8 cellular contexts compared by ENCODE assay signal in the genomic region with DNA sequence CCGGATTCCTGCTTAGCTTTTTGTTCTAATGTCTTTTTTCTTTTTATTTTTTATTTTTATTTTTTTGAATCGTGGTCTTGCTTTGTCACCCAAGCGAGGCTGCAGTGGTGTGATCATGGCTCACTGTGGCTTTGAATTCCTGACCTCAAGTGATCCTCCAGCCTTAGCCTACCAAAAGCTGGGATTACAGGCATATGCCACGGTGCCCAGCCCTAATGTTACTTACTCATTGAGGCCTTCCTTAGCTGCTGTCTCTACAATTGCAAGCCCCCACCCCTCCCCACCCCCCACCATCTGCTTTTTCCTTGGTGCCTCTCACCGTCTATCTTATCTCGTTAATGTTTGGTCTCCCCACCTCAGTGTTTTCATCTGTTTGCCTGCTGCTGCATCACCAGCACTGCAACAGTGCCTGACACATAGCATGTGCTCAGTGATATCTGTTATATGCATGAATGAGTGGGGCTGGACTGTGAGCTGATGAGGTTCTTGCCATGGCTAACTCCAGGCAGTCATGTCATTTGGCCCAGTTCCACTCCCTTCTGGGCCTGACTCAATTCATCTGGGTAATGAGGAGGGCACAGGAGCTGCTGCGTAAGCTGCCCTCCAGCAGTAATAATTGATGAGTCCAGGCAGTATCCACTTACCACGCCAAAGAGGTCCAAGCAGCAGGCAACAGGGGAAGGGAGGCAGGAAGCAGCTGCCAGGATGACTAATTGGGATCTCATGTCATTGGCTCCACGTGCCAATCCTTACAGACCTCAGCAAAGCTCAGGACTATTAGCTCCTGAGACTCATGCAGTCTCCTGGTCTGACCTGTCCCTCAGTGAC. TPM values are rescaled to one million over a fixed set of nuclear protein-coding genes. Genes with fewer than 3 reads are reported as not detected.
A peak's percentile ranks its signal among the peaks of the same experiment; 100 is the strongest.
DNase-seq lines count a peak whose midpoint lies in the region; ATAC-seq and TF ChIP-seq lines count a peak whose summit lies in the region.

No MANE protein-coding gene starts in this region.

- no peak overlapping the region for H3K4me3 ChIP-seq in ascending aorta

- H3K36me3 Mint-ChIP-seq in naive thymus-derived CD8-positive, alpha-beta T cell, result no peaks in the 10 kb centered on the region
- H3K36me3 Mint-ChIP-seq in stimulated activated memory B cell treated with anti-CD40 and anti-IgM and Interleukin-4, amounts not matched to agents 10 μg/mL and 1 μg/mL and 100 μg/mL, for 72 hours, result no peaks in the 10 kb centered on the region

- intact Hi-C loops in ascending aorta (cut with DNase I), result loop anchor here (2.0 kb wide), 1 partner anchor 30 kb away; no protein-coding TSS in a partner anchor

- no peaks in the 10 kb centered on the region for H3K27me3 Mint-ChIP-seq in naive thymus-derived CD8-positive, alpha-beta T cell
- H3K27me3 Mint-ChIP-seq in stimulated activated memory B cell treated with anti-CD40 and anti-IgM and Interleukin-4, amounts not matched to agents 10 μg/mL and 1 μg/mL and 100 μg/mL, for 72 hours, result no peaks in the 10 kb centered on the region

- H3K27ac ChIP-seq in ascending aorta, result peak overlapping the region; percentile 26 to 39

- no peaks in the 10 kb centered on the region for H3K9me3 Mint-ChIP-seq in naive thymus-derived CD8-positive, alpha-beta T cell
- no peaks in the 10 kb centered on the region for H3K9me3 Mint-ChIP-seq in stimulated activated memory B cell treated with anti-CD40 and anti-IgM and Interleukin-4, amounts not matched to agents 10 μg/mL and 1 μg/mL and 100 μg/mL, for 72 hours

- H3K4me3 Mint-ChIP-seq in naive thymus-derived CD8-positive, alpha-beta T cell, result no peak overlapping the region
- no peak overlapping the region for H3K4me3 Mint-ChIP-seq in stimulated activated memory B cell treated with anti-CD40 and anti-IgM and Interleukin-4, amounts not matched to agents 10 μg/mL and 1 μg/mL and 100 μg/mL, for 72 hours

- peaks cover 0 to 10% of the 10 kb centered on the region in 2 donors for H3K4me1 ChIP-seq in ascending aorta

- H3K27me3 ChIP-seq in ascending aorta, result no peaks in the 10 kb centered on the region

- TF ChIP-seq CTCF in ascending aorta (IDR thresholded peaks at IDR 0.05), result no peak

- ATAC-seq in HG03469 (IDR thresholded peaks at IDR 0.05; ENCODE audit: unreplicated experiment), result no peak
- no peak for ATAC-seq in HG02870 (IDR thresholded peaks at IDR 0.05; ENCODE audit: unreplicated experiment)
- no peak for ATAC-seq in naive thymus-derived CD8-positive, alpha-beta T cell
- ATAC-seq in stimulated activated memory B cell treated with anti-CD40 and anti-IgM and Interleukin-4, amounts not matched to agents 10 μg/mL and 1 μg/mL and 100 μg/mL, for 72 hours, result no peak

- POLR2A ChIA-PET in naive thymus-derived CD8-positive, alpha-beta T cell (lab: Charles Lee), result interaction anchor here (0.5 to 0.7 kb wide), 2 partner anchors 34 to 140 kb away, joined by 3 to 5 read pairs; no protein-coding TSS in a partner anchor

- DNase-seq in AG08396 (ENCODE audit: low spot score), result peak; percentile 75
- peak; percentile 70 for DNase-seq in NCI-H1092 treated with DMSO at 0.1 percent for 48 hours (lab: John Stamatoyannopoulos, UW)
- DNase-seq in ascending aorta (ENCODE audit: low spot score in 2 of 2), result peak; percentile 53 to 85
- DNase-seq in kidney tubule cell (ENCODE audit: low spot score), result peak; percentile 100
- DNase-seq in naive thymus-derived CD8-positive, alpha-beta T cell, result no peak

- peak overlapping the region in 1 of 10 donors; percentile 41 for H3K27ac Mint-ChIP-seq in naive thymus-derived CD8-positive, alpha-beta T cell
- no peak overlapping the region for H3K27ac Mint-ChIP-seq in stimulated activated memory B cell treated with anti-CD40 and anti-IgM and Interleukin-4, amounts not matched to agents 10 μg/mL and 1 μg/mL and 100 μg/mL, for 72 hours

- peaks cover 0 to 8% (median 2%) of the 10 kb centered on the region in 4 donors for H3K4me1 Mint-ChIP-seq in naive thymus-derived CD8-positive, alpha-beta T cell
- peaks cover 16% of the 10 kb centered on the region for H3K4me1 Mint-ChIP-seq in stimulated activated memory B cell treated with anti-CD40 and anti-IgM and Interleukin-4, amounts not matched to agents 10 μg/mL and 1 μg/mL and 100 μg/mL, for 72 hours

- no peaks in the 10 kb centered on the region for H3K9me3 ChIP-seq in ascending aorta

- H3K36me3 ChIP-seq in ascending aorta, result no peaks in the 10 kb centered on the region

RNA-seq across cellular contexts. Expression of gene MAT2A, which starts 34.3 kb away (rescaled TPM):
- 91.7 TPM for total RNA-seq in ascending aorta
- 100 to 1,000 TPM; 192 to 205 TPM for total RNA-seq in naive thymus-derived CD8-positive, alpha-beta T cell
- polyA plus RNA-seq in naive thymus-derived CD8-positive, alpha-beta T cell, result 100 to 1,000 TPM in 1 of 3 donors, 10 to 100 TPM in 2; 68.1 to 103 (median 73.0) TPM

RNA-seq across cellular contexts. Expression of gene GGCX, which starts 56.6 kb away (rescaled TPM):
- 31.9 TPM for total RNA-seq in ascending aorta
- 10 to 100 TPM; 30.9 to 35.8 TPM for total RNA-seq in naive thymus-derived CD8-positive, alpha-beta T cell
- 10 to 100 TPM; 10.4 to 14.6 (median 14.0) TPM for polyA plus RNA-seq in naive thymus-derived CD8-positive, alpha-beta T cell

Comparison
In these comparisons a context has a peak if more than half of its experiments do, and no peak if none do; other contexts are left out.
1. DNase-seq: peak in AG08396 (single experiment), NCI-H1092 treated with DMSO at 0.1 percent for 48 hours (single experiment), ascending aorta (2 of 2) and kidney tubule cell (single experiment); none in naive thymus-derived CD8-positive, alpha-beta T cell (0 of 10).